Comparison of ENCODE assay signal across 1 cellular context in genomic region chr7:157995815-157996214, GRCh38.
TF ChIP-seq lines count a peak whose summit lies in the region.

No MANE protein-coding gene starts in this region.

TF ChIP-seq in K562, 482 proteins besides CTCF, POLR2A, EP300 and RAD21 (continued from another document):
- TF ChIP-seq RREB1 (CRISPR knock-in tag; IDR thresholded peaks at IDR 0.05) (no peak), ARID3B (CRISPR knock-in tag; IDR thresholded peaks at IDR 0.05; ENCODE audit: borderline replicate concordance) (no peak), IFI16 (CRISPR knock-in tag; IDR thresholded peaks at IDR 0.05) (no peak), BMI1 (IDR thresholded peaks at IDR 0.05; ENCODE audit: low read length) (no peak), NFE2L1 (tag; IDR thresholded peaks at IDR 0.05; ENCODE audit: borderline replicate concordance, low read depth) (no peak), POLR2AphosphoS5 (IDR thresholded peaks at IDR 0.05; ENCODE audit: control insufficient read depth, insufficient read depth, low read depth, low read length) (no peak), GATAD2B (IDR thresholded peaks at IDR 0.05; ENCODE audit: borderline replicate concordance) (no peak), FOXJ2 (tag; IDR thresholded peaks at IDR 0.05) (no peak), ADNP (tag; IDR thresholded peaks at IDR 0.05) (peak; percentile 68; the same call in 1 of the 2 replicates), KDM1A (IDR thresholded peaks at IDR 0.05) (peak in 1 of 2 experiments; percentile 69; a peak in 2 of 4 replicates)
